ENCODE assay signal across 25 cellular contexts in the genomic region with DNA sequence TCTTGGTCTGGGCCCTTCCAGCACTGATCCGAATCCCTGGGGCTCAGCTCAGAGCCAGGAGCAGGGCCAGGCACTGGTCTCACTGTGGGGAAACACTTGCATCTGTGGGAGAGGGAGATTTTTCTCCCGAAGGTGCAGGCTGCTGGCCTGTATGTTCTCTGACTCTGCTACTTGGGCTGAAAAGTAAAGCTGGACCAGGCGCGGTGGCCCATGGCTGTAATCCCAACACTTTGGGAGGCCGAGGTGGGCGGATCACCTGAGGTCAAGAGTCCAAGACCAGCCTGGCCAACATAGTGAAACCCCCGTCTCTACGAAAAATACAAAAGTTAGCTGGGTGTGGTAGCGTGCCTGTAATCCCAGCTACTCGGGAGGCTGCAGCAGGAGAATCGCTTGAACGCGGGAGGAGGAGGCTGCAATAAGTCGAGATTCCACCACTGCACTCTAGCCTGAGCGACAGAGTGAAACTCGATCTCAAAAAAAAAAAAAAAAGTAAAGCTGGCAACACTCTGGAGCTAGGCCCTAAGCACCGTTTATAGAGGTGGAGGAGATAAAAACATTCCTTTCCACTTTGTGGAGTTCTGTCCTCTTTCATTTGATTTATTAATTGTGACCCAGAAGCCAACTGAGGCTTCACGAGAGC. TPM values are rescaled to one million over a fixed set of nuclear protein-coding genes. Genes with fewer than 3 reads are reported as not detected.
A peak's percentile ranks its signal among the peaks of the same experiment; 100 is the strongest.
DNase-seq lines count a peak whose midpoint lies in the region; ATAC-seq and TF ChIP-seq lines count a peak whose summit lies in the region.
"Had no signal": no experiment of that assay in that cellular context is flagged by ENCODE, and none has a peak within 500 bp of the region (broad histone marks: within the 10 kb centered on the region; RNA-seq: fewer than 3 reads in every experiment).

No MANE protein-coding gene starts in this region.

- no peaks in the 10 kb centered on the region for H3F3A ChIP-seq in SK-N-SH (replicated peaks; ENCODE audit: insufficient read depth)

- ATAC-seq in SK-N-SH treated with all-trans-retinoic acid at 6 μM for 48 hours (0 out of 3 replicates have a peak, but pooled peaks have one; percentile 34), left ventricle myocardium superior (peak; percentile 38), GM19397 (IDR thresholded peaks at IDR 0.05; ENCODE audit: unreplicated experiment) (no peak)
- ATAC-seq: activated CD8-positive, alpha-beta T cell treated with anti-CD3 and anti-CD28 coated beads for 36 hours; esophagus mucosa; stimulated activated naive CD8-positive, alpha-beta T cell treated with anti-CD3 and anti-CD28 coated beads, Interleukin-15, amount 100 ng/mL, for 72 hours had no signal

- intact Hi-C loops in left ventricle myocardium superior (cut with micrococcal nuclease): no loop called here
- intact Hi-C loops in uterus (cut with DNase I; ENCODE audit: low total_unique reads): no loop called here

- no peak overlapping the region for H3K14ac ChIP-seq in neuronal stem cell (ENCODE audit: low read length)

- H4K8ac ChIP-seq in neuronal stem cell (ENCODE audit: low read depth, low read length): no peak overlapping the region

- H3K36me3 ChIP-seq in SK-N-SH (replicated peaks in 1 of 2; ENCODE audit: control insufficient read depth in 1 of 2, insufficient read depth in 2 of 2, low read length in 1 of 2) (peaks cover 0 to 2% of the 10 kb centered on the region in 2 experiments), neuronal stem cell (replicated peaks in 1 of 2; ENCODE audit: control insufficient read depth in 2 of 2, insufficient read depth in 2 of 2, low read length in 2 of 2) (no peaks in the 10 kb centered on the region), uterus (no peaks in the 10 kb centered on the region), SJCRH30 (no peaks in the 10 kb centered on the region)
- H3K36me3 ChIP-seq: brain microvascular endothelial cell, upper lobe of right lung had no signal

- no peak overlapping the region for H2BK12ac ChIP-seq in neuronal stem cell (ENCODE audit: low read length)

- TF ChIP-seq CTCF in SK-N-SH (IDR thresholded peaks at IDR 0.05) (no peak), uterus (IDR thresholded peaks at IDR 0.05) (no peak)

- POLR2A ChIA-PET in SK-N-SH (lab: Yijun Ruan, JAX): no interaction called here

- no peak for TF ChIP-seq EP300 in SK-N-SH (IDR thresholded peaks at IDR 0.05; ENCODE audit: borderline replicate concordance in 1 of 2, low read depth in 1 of 2, low read length in 1 of 2)

- no peak for TF ChIP-seq RAD21 in SK-N-SH (IDR thresholded peaks at IDR 0.05; ENCODE audit: low read length)

- H3K4me3 ChIP-seq in SK-N-SH (ENCODE audit: low read depth in 2 of 2, low read length in 1 of 2) (no peak overlapping the region), neuronal stem cell (ENCODE audit: low read length in 2 of 2) (no peak overlapping the region), uterus (no peak overlapping the region), SJCRH30 (no peak overlapping the region)
- H3K4me3 ChIP-seq: lung, upper lobe of right lung had no signal

- CTCF ChIA-PET in SK-N-SH (lab: Yijun Ruan, JAX): interaction anchor here (3.0 to 4.7 kb wide), 2 partner anchors 28 to 45 kb away, joined by 13 to 17 read pairs; no protein-coding TSS in a partner anchor

- 87% methylated on average over 18 of the region's 18 CpGs for WGBS in SK-N-SH (ENCODE audit: low lambda C conversion rate)
- no CpG with 5 or more reads among the region's 18 CpGs for WGBS in neuronal stem cell (ENCODE audit: extremely low coverage in 2 of 2, insufficient read length in 2 of 2, insufficient replicate concordance in 1 of 2), 2 donors

- H3K27me3 ChIP-seq in SK-N-SH (ENCODE audit: insufficient read depth) (no peaks in the 10 kb centered on the region), neuronal stem cell (ENCODE audit: control insufficient read depth in 3 of 3, insufficient read depth in 3 of 3, low read depth in 1 of 3, low read length in 3 of 3) (peaks cover 0 to 9% (median 0%) of the 10 kb centered on the region in 3 experiments), uterus (no peaks in the 10 kb centered on the region), SJCRH30 (no peaks in the 10 kb centered on the region)
- H3K27me3 ChIP-seq: upper lobe of right lung had no signal

- H3K4me2 ChIP-seq in SK-N-SH (no peak overlapping the region), neuronal stem cell (ENCODE audit: insufficient read depth, low read length, poor library complexity, severe bottlenecking) (no peak overlapping the region)

- H3K79me1 ChIP-seq in neuronal stem cell (ENCODE audit: low read depth, low read length): no peaks in the 10 kb centered on the region

- no peak overlapping the region for H3K4ac ChIP-seq in neuronal stem cell (ENCODE audit: low read length)

- H2AFZ ChIP-seq in SK-N-SH (ENCODE audit: low read depth) (no peak overlapping the region), neuronal stem cell (ENCODE audit: low read length) (no peak overlapping the region)

- H3K9me2 ChIP-seq in SK-N-SH: no peaks in the 10 kb centered on the region

- H2BK120ac ChIP-seq in neuronal stem cell (ENCODE audit: low read depth, low read length): no peak overlapping the region

- H3K23ac ChIP-seq in neuronal stem cell (ENCODE audit: low read depth, low read length, poor library complexity): no peak overlapping the region

- no peaks in the 10 kb centered on the region for H3K79me2 ChIP-seq in SK-N-SH (ENCODE audit: insufficient read depth)

- H4K91ac ChIP-seq in neuronal stem cell (ENCODE audit: low read depth, low read length, poor library complexity): peak overlapping the region; percentile 61

- no peak for TF ChIP-seq POLR2A in uterus (IDR thresholded peaks at IDR 0.05)

- no peak for DNase-seq in SK-N-SH
- DNase-seq in left ventricle myocardium superior: no peak
- no peak for DNase-seq in neuronal stem cell (ENCODE audit: low spot score)
- no peak for DNase-seq in uterus
- DNase-seq in SKM-1 treated with dmso at 0.1 percent for 144 hours (lab: John Stamatoyannopoulos, UW; ENCODE audit: unreplicated experiment): no peak
- no peak for DNase-seq in SJCRH30
- DNase-seq: activated CD8-positive, alpha-beta T cell treated with anti-CD3 and anti-CD28 coated beads for 36 hours; activated gamma-delta T cell; activated T-cell treated with anti-CD3 and anti-CD28 coated beads for 4 hours; brain microvascular endothelial cell; CD4-positive, CD25-positive, alpha-beta regulatory T cell; DMS 273 treated with DMSO at 0.1 percent for 48 hours; effector memory CD4-positive, alpha-beta T cell; NCI-H1105; NCI-H2107; NCI-H446; NCI-H82; stimulated activated naive CD8-positive, alpha-beta T cell treated with anti-CD3 and anti-CD28 coated beads, Interleukin-15, amount 100 ng/mL, for 72 hours; upper lobe of right lung had no signal

- H4K20me1 ChIP-seq in SK-N-SH (ENCODE audit: insufficient read depth): no peaks in the 10 kb centered on the region

- no peaks in the 10 kb centered on the region for H3K9me3 ChIP-seq in SK-N-SH
- peaks cover 0 to 2% of the 10 kb centered on the region in 2 donors for H3K9me3 ChIP-seq in neuronal stem cell (replicated peaks in 1 of 2; ENCODE audit: control insufficient read depth in 2 of 2, insufficient read depth in 1 of 2, low read depth in 1 of 2, low read length in 2 of 2)
- H3K9me3 ChIP-seq in uterus: no peaks in the 10 kb centered on the region
- H3K9me3 ChIP-seq in SJCRH30 (replicated peaks): no peaks in the 10 kb centered on the region; the same call in 1 of the 2 replicates
- H3K9me3 ChIP-seq: upper lobe of right lung had no signal

- H2AK5ac ChIP-seq in neuronal stem cell (ENCODE audit: low read depth, low read length): no peak overlapping the region

- no peaks in the 10 kb centered on the region for H3K4me1 ChIP-seq in SK-N-SH (ENCODE audit: control insufficient read depth in 1 of 2, insufficient read depth in 2 of 2, low read depth in 1 of 2, low read length in 1 of 2)
- peaks cover 0 to 9% of the 10 kb centered on the region in 2 donors for H3K4me1 ChIP-seq in neuronal stem cell (ENCODE audit: control insufficient read depth in 2 of 2, insufficient read depth in 1 of 2, low read depth in 1 of 2, low read length in 2 of 2)
- peaks cover 6 to 9% of the 10 kb centered on the region in 2 donors for H3K4me1 ChIP-seq in uterus
- H3K4me1 ChIP-seq in SJCRH30: peaks cover 31% of the 10 kb centered on the region
- H3K4me1 ChIP-seq: upper lobe of right lung had no signal

- no peak overlapping the region for H2BK15ac ChIP-seq in neuronal stem cell (ENCODE audit: low read length)

- H3K18ac ChIP-seq in neuronal stem cell (ENCODE audit: low read length): peak overlapping the region; percentile 9

- no peak overlapping the region for H3K9ac ChIP-seq in SK-N-SH
- no peak overlapping the region for H3K9ac ChIP-seq in neuronal stem cell (ENCODE audit: low read depth, low read length, poor library complexity)

- no peak overlapping the region for H2BK5ac ChIP-seq in neuronal stem cell (ENCODE audit: low read length)

- no peak overlapping the region for H3K27ac ChIP-seq in SK-N-SH (ENCODE audit: low read depth in 2 of 2, low read length in 1 of 2)
- H3K27ac ChIP-seq in neuronal stem cell (replicated peaks; ENCODE audit: low read length): no peak overlapping the region
- H3K27ac ChIP-seq in uterus: peak overlapping the region; percentile 93 to 96
- H3K27ac ChIP-seq in SJCRH30: no peak overlapping the region
- H3K27ac ChIP-seq: 22Rv1, brain microvascular endothelial cell, upper lobe of right lung had no signal

TF ChIP-seq in SK-N-SH treated with all-trans-retinoic acid at 6 μM for 48 hours, 23 proteins besides CTCF, POLR2A, EP300 and RAD21:
- TF ChIP-seq TOX (CRISPR knock-in tag; IDR thresholded peaks at IDR 0.05; ENCODE audit: borderline replicate concordance): no peak
- no peak for TF ChIP-seq ZNF70 (CRISPR knock-in tag; IDR thresholded peaks at IDR 0.05)
- TF ChIP-seq ARNTL (CRISPR knock-in tag; IDR thresholded peaks at IDR 0.05; ENCODE audit: borderline replicate concordance, low read depth): no peak
- no peak for TF ChIP-seq ESRRG (CRISPR knock-in tag; IDR thresholded peaks at IDR 0.05)
- no peak for TF ChIP-seq ZNF8 (CRISPR knock-in tag; IDR thresholded peaks at IDR 0.05)

TF ChIP-seq in SK-N-SH, 30 proteins besides CTCF, POLR2A, EP300 and RAD21:
- TF ChIP-seq RXRA (IDR thresholded peaks at IDR 0.05; ENCODE audit: borderline replicate concordance, low read depth): no peak

RNA-seq across cellular contexts. Expression of a gene that starts 41.7 kb away (rescaled TPM):
- 0.67 and 0.75 TPM in 2 replicates for polyA plus RNA-seq in SK-N-SH (2012; rRNA removed)
- 0.44 and 0.58 TPM in 2 replicates for polyA plus RNA-seq in SK-N-SH (2012; cell fraction: cytosol; rRNA removed)
- 0.66 and 0.74 TPM in 2 replicates for polyA plus RNA-seq in SK-N-SH (2012; cell fraction: nucleus; rRNA removed)
- total RNA-seq in left ventricle myocardium superior (182 TPM), uterus (100 to 1,000 TPM in 1 of 4 donors, 10 to 100 TPM in 3; 17.6 to 133 (median 61.2) TPM)
- polyA plus RNA-seq in neuronal stem cell (2013, experiment 1 of 2): 0.28 TPM
- 0.21 TPM for polyA plus RNA-seq in neuronal stem cell (2013, experiment 2 of 2)
- 6.7 and 7.4 TPM in 2 replicates for total RNA-seq in SJCRH30 (2014; rRNA removed; shearing (Covaris generic))
- total RNA-seq: CD4-positive, CD25-positive, alpha-beta regulatory T cell; OCI-LY7 had no signal
- polyA plus RNA-seq: CD4-positive, CD25-positive, alpha-beta regulatory T cell had no signal

Comparison
In these comparisons a context has a peak if more than half of its experiments do, and no peak if none do; other contexts are left out.
1. H3K27ac ChIP-seq: peak in uterus (2 of 2); none in SK-N-SH (0 of 2), neuronal stem cell (single experiment) and SJCRH30 (single experiment).